In the genomic region with DNA sequence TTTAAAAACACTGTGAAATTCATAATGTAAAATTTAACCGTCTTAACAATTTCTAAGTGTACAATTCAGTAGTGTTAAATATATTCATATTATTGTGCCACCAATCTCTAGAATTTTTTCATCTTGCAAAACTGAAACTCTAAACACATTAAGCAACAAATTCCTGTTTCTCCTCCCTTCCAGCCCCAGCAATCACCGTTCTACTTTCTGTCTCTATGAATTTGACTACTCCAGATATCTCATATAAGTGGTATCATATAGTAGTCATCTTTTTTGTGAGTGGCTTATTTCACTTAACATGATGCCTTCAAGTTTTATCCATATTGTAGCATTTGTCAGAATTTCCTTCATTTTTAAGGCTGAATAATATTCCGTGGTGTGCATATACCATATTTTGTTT, we compare ENCODE assay signal across 22 cellular contexts. TPM values are rescaled to one million over a fixed set of nuclear protein-coding genes. Genes with fewer than 3 reads are reported as not detected.
DNase-seq lines count a peak whose midpoint lies in the region; ATAC-seq and TF ChIP-seq lines count a peak whose summit lies in the region.
"Had no signal": no experiment of that assay in that cellular context is flagged by ENCODE, and none has a peak within 500 bp of the region (broad histone marks: within the 10 kb centered on the region; RNA-seq: fewer than 3 reads in every experiment).

No MANE protein-coding gene starts in this region.

- POLR2A ChIA-PET in MCF 10A (lab: Yijun Ruan, JAX): interaction anchor here (1.1 kb wide), 1 partner anchor 13 kb away, joined by 3 read pairs; no protein-coding TSS in a partner anchor

- no peaks in the 10 kb centered on the region for H3K9me3 Mint-ChIP-seq in MCF 10A (ENCODE audit: unreplicated experiment)
- H3K9me3 Mint-ChIP-seq in activated T-helper 1 cell treated with anti-CD3 and anti-CD28 coated beads, Interleukin-12 subunit alpha, Interleukin-12 subunit beta, Interleukin-2, Interleukin-4 antibody, amounts not matched to agents 30 ng/mL and 10 ng/mL and 1 ng/mL, durations not matched to agents 14 hours and 24 hours and 36 hours: peaks cover 6% of the 10 kb centered on the region
- H3K9me3 Mint-ChIP-seq in nephron progenitor cell: peaks cover 24% of the 10 kb centered on the region
- H3K9me3 Mint-ChIP-seq: CD4-positive, CD25-positive, alpha-beta regulatory T cell had no signal

- H3K27me3 ChIP-seq in breast epithelium: no peaks in the 10 kb centered on the region

- H3K4me1 Mint-ChIP-seq in MCF 10A (ENCODE audit: insufficient read depth, unreplicated experiment): peaks cover 11% of the 10 kb centered on the region
- H3K4me1 Mint-ChIP-seq in activated T-helper 1 cell treated with anti-CD3 and anti-CD28 coated beads, Interleukin-12 subunit alpha, Interleukin-12 subunit beta, Interleukin-2, Interleukin-4 antibody, amounts not matched to agents 30 ng/mL and 10 ng/mL and 1 ng/mL, durations not matched to agents 14 hours and 24 hours and 36 hours (ENCODE audit: low read depth): peaks cover 13% of the 10 kb centered on the region
- no peaks in the 10 kb centered on the region for H3K4me1 Mint-ChIP-seq in nephron progenitor cell

- CTCF ChIA-PET in MCF 10A (lab: Yijun Ruan, JAX): interaction anchor here (0.6 kb wide), 1 partner anchor 17 kb away, joined by 3 read pairs; no protein-coding TSS in a partner anchor

- no TSS peak for BruUV-seq in MCF 10A (replicated peaks; lab: Mats Ljungman, UMichigan)

- DNase-seq in MCF 10A (ENCODE audit: unreplicated experiment) (no peak), breast epithelium (ENCODE audit: low spot score in 2 of 2) (no peak), NB4 (ENCODE audit: low read depth) (peak; percentile 53), nephron progenitor cell (no peak)
- no peak for DNase-seq in activated T-helper 1 cell treated with anti-CD3 and anti-CD28 coated beads, Interleukin-12 subunit alpha, Interleukin-12 subunit beta, Interleukin-2, Interleukin-4 antibody, amounts not matched to agents 30 ng/mL and 10 ng/mL and 1 ng/mL, durations not matched to agents 14 hours and 24 hours and 36 hours (ENCODE audit: low spot score)
- DNase-seq: CD4-positive, CD25-positive, alpha-beta regulatory T cell; COR-L47; DMS79; GOT3; KBM-7; NCI-H1048; NCI-H1417 treated with DMSO at 0.1 percent for 48 hours; NCI-H187; NCI-H446; NCI-H526; PC-9; RPMI8226; SHP77 treated with DMSO at 0.1 percent for 48 hours; SK-N-SH had no signal

- H3K27ac Mint-ChIP-seq in MCF 10A (ENCODE audit: low read depth, unreplicated experiment) (peak overlapping the region; percentile 66), nephron progenitor cell (no peak overlapping the region)
- H3K27ac Mint-ChIP-seq in activated T-helper 1 cell treated with anti-CD3 and anti-CD28 coated beads, Interleukin-12 subunit alpha, Interleukin-12 subunit beta, Interleukin-2, Interleukin-4 antibody, amounts not matched to agents 30 ng/mL and 10 ng/mL and 1 ng/mL, durations not matched to agents 14 hours and 24 hours and 36 hours: no peak overlapping the region

- H3K36me3 ChIP-seq in breast epithelium: no peaks in the 10 kb centered on the region

- H3K4me3 ChIP-seq in breast epithelium (no peak overlapping the region), NB4 (ENCODE audit: low read depth, low read length) (no peak overlapping the region)
- H3K4me3 ChIP-seq: PC-9 had no signal

- intact Hi-C loops in MCF 10A (cut with micrococcal nuclease): no loop called here
- intact Hi-C loops in breast epithelium (cut with DNase I; ENCODE audit: low total_unique reads): no loop called here
- intact Hi-C loops in activated T-helper 1 cell treated with anti-CD3 and anti-CD28 coated beads, Interleukin-12 subunit alpha, Interleukin-12 subunit beta, Interleukin-2, Interleukin-4 antibody, amounts not matched to agents 30 ng/mL and 10 ng/mL and 1 ng/mL, durations not matched to agents 14 hours and 24 hours and 36 hours (cut with micrococcal nuclease): no loop called here

- ATAC-seq in GM21528 (IDR thresholded peaks at IDR 0.05; ENCODE audit: low FRiP score, unreplicated experiment) (no peak), GM21447 (IDR thresholded peaks at IDR 0.05; ENCODE audit: unreplicated experiment) (no peak)
- ATAC-seq: HCT116 had no signal

- H3K36me3 Mint-ChIP-seq in MCF 10A (ENCODE audit: insufficient read depth, unreplicated experiment) (no peaks in the 10 kb centered on the region), nephron progenitor cell (ENCODE audit: low read depth) (peaks cover 11% of the 10 kb centered on the region)
- H3K36me3 Mint-ChIP-seq in activated T-helper 1 cell treated with anti-CD3 and anti-CD28 coated beads, Interleukin-12 subunit alpha, Interleukin-12 subunit beta, Interleukin-2, Interleukin-4 antibody, amounts not matched to agents 30 ng/mL and 10 ng/mL and 1 ng/mL, durations not matched to agents 14 hours and 24 hours and 36 hours (ENCODE audit: low read depth): no peaks in the 10 kb centered on the region
- H3K36me3 Mint-ChIP-seq: CD4-positive, CD25-positive, alpha-beta regulatory T cell had no signal

- H3K27ac ChIP-seq in breast epithelium: no peak overlapping the region
- H3K27ac ChIP-seq: PC-9 had no signal

- no peaks in the 10 kb centered on the region for H3K27me3 Mint-ChIP-seq in MCF 10A (ENCODE audit: insufficient read depth, unreplicated experiment)
- peaks cover 13% of the 10 kb centered on the region for H3K27me3 Mint-ChIP-seq in activated T-helper 1 cell treated with anti-CD3 and anti-CD28 coated beads, Interleukin-12 subunit alpha, Interleukin-12 subunit beta, Interleukin-2, Interleukin-4 antibody, amounts not matched to agents 30 ng/mL and 10 ng/mL and 1 ng/mL, durations not matched to agents 14 hours and 24 hours and 36 hours (ENCODE audit: insufficient read depth)
- H3K27me3 Mint-ChIP-seq in nephron progenitor cell (ENCODE audit: low read depth, poor library complexity): peaks cover 3% of the 10 kb centered on the region

- TF ChIP-seq POLR2A in breast epithelium (IDR thresholded peaks at IDR 0.05) (no peak), NB4 (IDR thresholded peaks at IDR 0.05; ENCODE audit: extremely low read depth, insufficient read length) (no peak)

- H3K9me3 ChIP-seq in breast epithelium: no peaks in the 10 kb centered on the region
- H3K9me3 ChIP-seq: SK-N-SH had no signal

- H3K4me3 Mint-ChIP-seq in MCF 10A (ENCODE audit: unreplicated experiment) (no peak overlapping the region), nephron progenitor cell (no peak overlapping the region)
- H3K4me3 Mint-ChIP-seq in activated T-helper 1 cell treated with anti-CD3 and anti-CD28 coated beads, Interleukin-12 subunit alpha, Interleukin-12 subunit beta, Interleukin-2, Interleukin-4 antibody, amounts not matched to agents 30 ng/mL and 10 ng/mL and 1 ng/mL, durations not matched to agents 14 hours and 24 hours and 36 hours: peak overlapping the region; percentile 3

- TF ChIP-seq CTCF in MCF 10A (IDR thresholded peaks at IDR 0.05; ENCODE audit: unreplicated experiment) (no peak), breast epithelium (IDR thresholded peaks at IDR 0.05) (no peak), NB4 (IDR thresholded peaks at IDR 0.05; ENCODE audit: low read depth, low read length) (no peak), nephron progenitor cell (IDR thresholded peaks at IDR 0.05) (no peak)

- no peaks in the 10 kb centered on the region for H3K4me1 ChIP-seq in breast epithelium

RNA-seq across cellular contexts. Expression of a gene that starts 44.7 kb away (rescaled TPM):
- 13.1 and 14.5 TPM in 2 replicates for total RNA-seq in MCF 10A (2022)
- 10 to 100 TPM in 1 of 3 donors, 1 to 10 TPM in 2; 9.4 to 14.9 (median 9.5) TPM for total RNA-seq in breast epithelium
- 3.8 and 4.2 TPM in 2 replicates for total RNA-seq in activated T-helper 1 cell treated with anti-CD3 and anti-CD28 coated beads, Interleukin-12 subunit alpha, Interleukin-12 subunit beta, Interleukin-2, Interleukin-4 antibody, amounts not matched to agents 30 ng/mL and 10 ng/mL and 1 ng/mL, durations not matched to agents 14 hours and 24 hours and 36 hours
